In the genomic region with DNA sequence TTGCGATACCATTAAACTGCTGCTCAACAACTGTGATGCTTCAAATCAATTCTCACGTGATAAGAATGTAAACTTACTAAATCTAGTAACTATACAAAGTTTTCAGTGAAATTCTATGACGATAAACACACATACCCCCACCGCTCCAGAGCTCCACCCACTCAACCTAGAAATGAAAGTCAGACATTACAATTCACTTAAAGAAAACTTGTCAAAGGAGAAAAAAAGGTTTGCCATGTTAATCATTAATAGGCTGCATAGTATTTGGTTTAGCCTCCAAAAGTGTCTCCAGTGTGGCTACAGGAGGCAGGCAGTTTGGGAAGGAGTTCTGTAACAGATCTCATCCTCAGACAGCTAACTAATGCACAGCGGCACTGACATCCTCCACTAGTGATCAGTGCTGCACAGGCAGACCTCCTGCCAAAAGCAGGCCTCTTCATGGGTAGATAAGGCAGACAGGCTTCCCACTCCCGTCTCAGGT, we compare ENCODE assay signal across 8 cellular contexts. TPM values are rescaled to one million over a fixed set of nuclear protein-coding genes. Genes with fewer than 3 reads are reported as not detected.
DNase-seq lines count a peak whose midpoint lies in the region; ATAC-seq and TF ChIP-seq lines count a peak whose summit lies in the region.

No MANE protein-coding gene starts in this region.

- TF ChIP-seq POLR2A in esophagus muscularis mucosa (IDR thresholded peaks at IDR 0.05; ENCODE audit: low read depth), result no peak

- peak overlapping the region; percentile 89 to 99 (median 96) for H3K4me3 ChIP-seq in esophagus muscularis mucosa
- H3K4me3 ChIP-seq in skeletal muscle satellite cell (ENCODE audit: low read length), result peak overlapping the region; percentile 84

- peak; percentile 16 for DNase-seq in activated T-cell treated with anti-CD3 and anti-CD28 coated beads for 1 hour (ENCODE audit: low read depth)
- DNase-seq in activated T-cell treated with anti-CD3 and anti-CD28 coated beads for 4 hours, result no peak
- DNase-seq in esophagus muscularis mucosa (ENCODE audit: extremely low spot score), result no peak
- no peak for DNase-seq in NCI-H1105 (lab: John Stamatoyannopoulos, UW)
- DNase-seq in HPDE6-E6E7 (ENCODE audit: extremely low spot score), result no peak

- no peak for TF ChIP-seq CTCF in esophagus muscularis mucosa (IDR thresholded peaks at IDR 0.05)

- intact Hi-C loops in esophagus muscularis mucosa (cut with DNase I), result no loop called here

- H3K27ac ChIP-seq in esophagus muscularis mucosa (replicated peaks in 1 of 4), result no peak overlapping the region

- no peaks in the 10 kb centered on the region for H3K36me3 ChIP-seq in esophagus muscularis mucosa
- no peaks in the 10 kb centered on the region for H3K36me3 ChIP-seq in skeletal muscle satellite cell (ENCODE audit: insufficient read depth, low read length)

- H3K4me1 ChIP-seq in esophagus muscularis mucosa (peaks cover 55 to 86% (median 79%) of the 10 kb centered on the region in 4 donors), skeletal muscle satellite cell (ENCODE audit: control insufficient read depth, insufficient read depth, low read length) (peaks cover 25% of the 10 kb centered on the region)

- TF ChIP-seq EP300 in esophagus muscularis mucosa (IDR thresholded peaks at IDR 0.05), result no peak

- no peak overlapping the region for H3K9ac ChIP-seq in skeletal muscle satellite cell (ENCODE audit: low read depth, low read length)

- no peaks in the 10 kb centered on the region for H3K9me3 ChIP-seq in esophagus muscularis mucosa
- no peaks in the 10 kb centered on the region for H3K9me3 ChIP-seq in skeletal muscle satellite cell (replicated peaks; ENCODE audit: low read length)

- WGBS in esophagus muscularis mucosa, result 44% methylated on average over 6 of the region's 6 CpGs

- ATAC-seq in activated CD4-positive, CD25-positive, alpha-beta regulatory T cell treated with anti-CD3 and anti-CD28 coated beads, Interleukin-2, amount 50 U/mL, for 24 hours, result peak; percentile 22 to 28
- ATAC-seq in GM19035 (IDR thresholded peaks at IDR 0.05; ENCODE audit: unreplicated experiment), result no peak

- H3K27me3 ChIP-seq in esophagus muscularis mucosa (no peaks in the 10 kb centered on the region), skeletal muscle satellite cell (ENCODE audit: control insufficient read depth, insufficient read depth, low read length) (no peaks in the 10 kb centered on the region)

- H3K4me2 ChIP-seq in skeletal muscle satellite cell (ENCODE audit: low read length), result peak overlapping the region; percentile 87

RNA-seq across cellular contexts. Expression of gene HERPUD2, which starts 3.1 kb away (rescaled TPM):
- 10 to 100 TPM; 25.3 to 43.4 (median 33.9) TPM for total RNA-seq in esophagus muscularis mucosa
- total RNA-seq in skeletal muscle satellite cell (2012; rRNA removed), result 16.6 and 17.5 TPM in 2 replicates
